In the genomic region with DNA sequence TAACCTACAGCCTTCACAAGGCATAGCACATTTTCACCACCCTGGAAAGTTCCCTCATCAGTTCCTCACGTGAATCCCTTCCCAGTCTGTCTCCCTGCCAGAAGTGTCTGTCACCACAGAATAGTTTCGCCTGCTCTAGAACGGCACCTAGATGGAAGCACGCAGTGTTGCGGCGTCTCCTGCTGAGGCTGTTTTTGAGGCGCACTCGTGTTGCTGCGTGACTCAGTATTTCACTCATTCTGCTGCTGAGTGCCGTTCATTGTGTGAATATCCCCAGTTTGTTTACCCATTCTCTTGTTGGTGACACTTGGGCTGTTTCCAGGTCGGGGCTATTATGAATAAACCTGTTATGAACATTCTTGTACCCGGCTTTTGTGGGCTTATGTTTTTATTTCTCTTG, we compare ENCODE assay signal across 1 cellular context.
TF ChIP-seq lines count a peak whose summit lies in the region.

No MANE protein-coding gene starts in this region.

TF ChIP-seq in K562, 482 proteins besides CTCF, POLR2A, EP300 and RAD21 (continued from another document and continues in another):
- TF ChIP-seq, protein P1, sequence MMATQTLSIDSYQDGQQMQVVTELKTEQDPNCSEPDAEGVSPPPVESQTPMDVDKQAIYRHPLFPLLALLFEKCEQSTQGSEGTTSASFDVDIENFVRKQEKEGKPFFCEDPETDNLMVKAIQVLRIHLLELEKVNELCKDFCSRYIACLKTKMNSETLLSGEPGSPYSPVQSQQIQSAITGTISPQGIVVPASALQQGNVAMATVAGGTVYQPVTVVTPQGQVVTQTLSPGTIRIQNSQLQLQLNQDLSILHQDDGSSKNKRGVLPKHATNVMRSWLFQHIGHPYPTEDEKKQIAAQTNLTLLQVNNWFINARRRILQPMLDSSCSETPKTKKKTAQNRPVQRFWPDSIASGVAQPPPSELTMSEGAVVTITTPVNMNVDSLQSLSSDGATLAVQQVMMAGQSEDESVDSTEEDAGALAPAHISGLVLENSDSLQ (IDR thresholded peaks at IDR 0.05), result peak; percentile 82
- TF ChIP-seq ZNF76 (CRISPR knock-in tag; IDR thresholded peaks at IDR 0.05; ENCODE audit: borderline replicate concordance) (no peak), U2AF2 (optimal IDR thresholded peaks at IDR 0.05; ENCODE audit: low read depth, low read length) (no peak), STAT5A (IDR thresholded peaks at IDR 0.05; ENCODE audit: borderline replicate concordance, low read length) (no peak), ZFPM2 (CRISPR knock-in tag; IDR thresholded peaks at IDR 0.05) (no peak), ZBTB12 (CRISPR knock-in tag; IDR thresholded peaks at IDR 0.05) (no peak), ZNF274 (IDR thresholded peaks at IDR 0.05; ENCODE audit: borderline replicate concordance, low read depth, low read length) (no peak), HES1 (IDR thresholded peaks at IDR 0.05; ENCODE audit: low read depth) (no peak), ARHGAP35 (IDR thresholded peaks at IDR 0.05; ENCODE audit: partially characterized antibody) (no peak), NCOA2 (IDR thresholded peaks at IDR 0.05; ENCODE audit: partially characterized antibody in 2 of 2) (no peak), ZKSCAN8 (CRISPR knock-in tag; IDR thresholded peaks at IDR 0.05) (no peak), TGIF2 (CRISPR knock-in tag; IDR thresholded peaks at IDR 0.05) (no peak), DACH1 (IDR thresholded peaks at IDR 0.05; ENCODE audit: partially characterized antibody) (no peak), NCOA1 (IDR thresholded peaks at IDR 0.05; ENCODE audit: low read depth) (no peak), ZNF717 (CRISPR knock-in tag; IDR thresholded peaks at IDR 0.05) (no peak), NR2C2 (CRISPR knock-in tag; IDR thresholded peaks at IDR 0.05) (no peak), NR2C2 (tag; IDR thresholded peaks at IDR 0.05) (no peak), HIVEP1 (CRISPR knock-in tag; IDR thresholded peaks at IDR 0.05) (no peak), PRPF4 (IDR thresholded peaks at IDR 0.05; ENCODE audit: insufficient read depth, low read depth, low read length, poor library complexity, severe bottlenecking) (no peak), ZNF280B (CRISPR knock-in tag; IDR thresholded peaks at IDR 0.05) (no peak), OTX1 (CRISPR knock-in tag; IDR thresholded peaks at IDR 0.05) (no peak), CBFA2T2 (conservative IDR thresholded peaks at IDR 0.05) (no peak), NR2F6 (CRISPR knock-in tag; IDR thresholded peaks at IDR 0.05) (no peak), NCOA4 (IDR thresholded peaks at IDR 0.05; ENCODE audit: partially characterized antibody) (no peak), ZNF175 (CRISPR knock-in tag; IDR thresholded peaks at IDR 0.05; ENCODE audit: low read depth) (no peak), GABPB2 (CRISPR knock-in tag; conservative IDR thresholded peaks at IDR 0.05) (no peak), POU5F1 (IDR thresholded peaks at IDR 0.05; ENCODE audit: borderline replicate concordance, low read depth, low read length, partially characterized antibody) (no peak), POLR2AphosphoS2 (IDR thresholded peaks at IDR 0.05; ENCODE audit: low read length) (no peak), CHD7 (IDR thresholded peaks at IDR 0.05; ENCODE audit: low read depth, low read length) (no peak), L3MBTL2 (IDR thresholded peaks at IDR 0.05) (peak; percentile 81), ZNF57 (CRISPR knock-in tag; IDR thresholded peaks at IDR 0.05) (no peak), DEAF1 (CRISPR knock-in tag; IDR thresholded peaks at IDR 0.05) (no peak), ELF2 (CRISPR knock-in tag; IDR thresholded peaks at IDR 0.05) (no peak), GTF2A2 (tag; IDR thresholded peaks at IDR 0.05) (no peak), BRD9 (IDR thresholded peaks at IDR 0.05; ENCODE audit: low read depth, partially characterized antibody) (no peak), TCF7 (IDR thresholded peaks at IDR 0.05; ENCODE audit: borderline replicate concordance) (no peak), ZNF584 (CRISPR knock-in tag; IDR thresholded peaks at IDR 0.05; ENCODE audit: low read depth) (no peak), CEBPG (CRISPR knock-in tag; IDR thresholded peaks at IDR 0.05) (no peak), CEBPG (tag; conservative IDR thresholded peaks at IDR 0.05 in 1 of 2, IDR thresholded peaks at IDR 0.05 in 1 of 2) (no peak)
- TF ChIP-seq, protein P2, sequence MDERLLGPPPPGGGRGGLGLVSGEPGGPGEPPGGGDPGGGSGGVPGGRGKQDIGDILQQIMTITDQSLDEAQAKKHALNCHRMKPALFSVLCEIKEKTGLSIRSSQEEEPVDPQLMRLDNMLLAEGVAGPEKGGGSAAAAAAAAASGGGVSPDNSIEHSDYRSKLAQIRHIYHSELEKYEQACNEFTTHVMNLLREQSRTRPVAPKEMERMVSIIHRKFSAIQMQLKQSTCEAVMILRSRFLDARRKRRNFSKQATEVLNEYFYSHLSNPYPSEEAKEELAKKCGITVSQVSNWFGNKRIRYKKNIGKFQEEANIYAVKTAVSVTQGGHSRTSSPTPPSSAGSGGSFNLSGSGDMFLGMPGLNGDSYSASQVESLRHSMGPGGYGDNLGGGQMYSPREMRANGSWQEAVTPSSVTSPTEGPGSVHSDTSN (CRISPR knock-in tag; IDR thresholded peaks at IDR 0.05; ENCODE audit: low read depth), result no peak
- TF ChIP-seq, protein P2 (tag; conservative IDR thresholded peaks at IDR 0.05; ENCODE audit: low read depth), result peak; percentile 62
- TF ChIP-seq, protein P3, sequence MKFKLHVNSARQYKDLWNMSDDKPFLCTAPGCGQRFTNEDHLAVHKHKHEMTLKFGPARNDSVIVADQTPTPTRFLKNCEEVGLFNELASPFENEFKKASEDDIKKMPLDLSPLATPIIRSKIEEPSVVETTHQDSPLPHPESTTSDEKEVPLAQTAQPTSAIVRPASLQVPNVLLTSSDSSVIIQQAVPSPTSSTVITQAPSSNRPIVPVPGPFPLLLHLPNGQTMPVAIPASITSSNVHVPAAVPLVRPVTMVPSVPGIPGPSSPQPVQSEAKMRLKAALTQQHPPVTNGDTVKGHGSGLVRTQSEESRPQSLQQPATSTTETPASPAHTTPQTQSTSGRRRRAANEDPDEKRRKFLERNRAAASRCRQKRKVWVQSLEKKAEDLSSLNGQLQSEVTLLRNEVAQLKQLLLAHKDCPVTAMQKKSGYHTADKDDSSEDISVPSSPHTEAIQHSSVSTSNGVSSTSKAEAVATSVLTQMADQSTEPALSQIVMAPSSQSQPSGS (CRISPR knock-in tag; IDR thresholded peaks at IDR 0.05), result no peak
